In genomic region chr6:121334299-121335104, GRCh38 we compare ENCODE assay signal across 1 cellular context.
TF ChIP-seq lines count a peak whose summit lies in the region.

A gene with protein sequence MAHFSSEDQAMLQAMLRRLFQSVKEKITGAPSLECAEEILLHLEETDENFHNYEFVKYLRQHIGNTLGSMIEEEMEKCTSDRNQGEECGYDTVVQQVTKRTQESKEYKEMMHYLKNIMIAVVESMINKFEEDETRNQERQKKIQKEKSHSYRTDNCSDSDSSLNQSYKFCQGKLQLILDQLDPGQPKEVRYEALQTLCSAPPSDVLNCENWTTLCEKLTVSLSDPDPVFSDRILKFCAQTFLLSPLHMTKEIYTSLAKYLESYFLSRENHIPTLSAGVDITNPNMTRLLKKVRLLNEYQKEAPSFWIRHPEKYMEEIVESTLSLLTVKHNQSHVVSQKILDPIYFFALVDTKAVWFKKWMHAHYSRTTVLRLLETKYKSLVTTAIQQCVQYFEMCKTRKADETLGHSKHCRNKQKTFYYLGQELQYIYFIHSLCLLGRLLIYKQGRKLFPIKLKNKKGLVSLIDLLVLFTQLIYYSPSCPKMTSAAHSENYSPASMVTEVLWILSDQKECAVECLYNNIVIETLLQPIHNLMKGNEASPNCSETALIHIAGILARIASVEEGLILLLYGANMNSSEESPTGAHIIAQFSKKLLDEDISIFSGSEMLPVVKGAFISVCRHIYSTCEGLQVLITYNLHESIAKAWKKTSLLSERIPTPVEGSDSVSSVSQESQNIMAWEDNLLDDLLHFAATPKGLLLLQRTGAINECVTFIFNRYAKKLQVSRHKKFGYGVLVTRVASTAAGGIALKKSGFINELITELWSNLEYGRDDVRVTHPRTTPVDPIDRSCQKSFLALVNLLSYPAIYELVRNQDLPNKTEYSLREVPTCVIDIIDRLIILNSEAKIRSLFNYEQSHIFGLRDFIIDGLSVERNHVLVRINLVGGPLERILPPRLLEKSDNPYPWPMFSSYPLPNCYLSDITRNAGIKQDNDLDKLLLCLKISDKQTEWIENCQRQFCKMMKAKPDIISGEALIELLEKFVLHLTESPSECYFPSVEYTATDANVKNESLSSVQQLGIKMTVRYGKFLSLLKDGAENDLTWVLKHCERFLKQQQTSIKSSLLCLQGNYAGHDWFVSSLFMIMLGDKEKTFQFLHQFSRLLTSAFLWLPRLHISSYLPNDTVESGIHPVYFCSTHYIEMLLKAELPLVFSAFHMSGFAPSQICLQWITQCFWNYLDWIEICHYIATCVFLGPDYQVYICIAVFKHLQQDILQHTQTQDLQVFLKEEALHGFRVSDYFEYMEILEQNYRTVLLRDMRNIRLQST (minus strand): TSS chr6:121334480. CDS start chr6:121334430, 50 bp downstream.

TF ChIP-seq in HEK293, 187 proteins besides CTCF, POLR2A, EP300 and RAD21 (continued from another document and continues in another):
- TF ChIP-seq KLF10 (tag by site-specific recombination; IDR thresholded peaks at IDR 0.05) (no peak; the same call in none of the 2 replicates), ZNF214 (tag by site-specific recombination; IDR thresholded peaks at IDR 0.05; ENCODE audit: borderline replicate concordance) (no peak), ZNF510 (tag by site-specific recombination; IDR thresholded peaks at IDR 0.05; ENCODE audit: insufficient replicate concordance) (no peak), ZNF138 (tag by site-specific recombination; IDR thresholded peaks at IDR 0.05; ENCODE audit: borderline replicate concordance) (no peak), ZNF423 (tag by site-specific recombination; IDR thresholded peaks at IDR 0.05) (no peak; the same call in 1 of the 2 replicates), OVOL3 (tag by site-specific recombination; IDR thresholded peaks at IDR 0.05) (no peak), ZNF24 (tag by site-specific recombination; IDR thresholded peaks at IDR 0.05) (0 out of 2 replicates have a peak, but pooled peaks have one; percentile 48), ZNF157 (tag by site-specific recombination; IDR thresholded peaks at IDR 0.05) (no peak), SCRT2 (tag by site-specific recombination; IDR thresholded peaks at IDR 0.05) (peak; percentile 100), ZNF610 (tag by site-specific recombination; IDR thresholded peaks at IDR 0.05; ENCODE audit: borderline replicate concordance) (no peak), FEZF1 (tag by site-specific recombination; IDR thresholded peaks at IDR 0.05) (no peak), ZNF121 (tag by site-specific recombination; IDR thresholded peaks at IDR 0.05) (no peak), ZNF629 (tag by site-specific recombination; IDR thresholded peaks at IDR 0.05) (peak; percentile 98), INSM2 (tag by site-specific recombination; IDR thresholded peaks at IDR 0.05) (no peak), ZNF274 (IDR thresholded peaks at IDR 0.05; ENCODE audit: low read length) (no peak), ZNF274 (tag by site-specific recombination; IDR thresholded peaks at IDR 0.05; ENCODE audit: borderline replicate concordance) (no peak), ZNF776 (tag by site-specific recombination; IDR thresholded peaks at IDR 0.05; ENCODE audit: borderline replicate concordance) (no peak), REPIN1 (tag by site-specific recombination; IDR thresholded peaks at IDR 0.05; ENCODE audit: low read depth) (no peak), ZNF426 (tag by site-specific recombination; IDR thresholded peaks at IDR 0.05) (no peak), ZNF2 (tag by site-specific recombination; IDR thresholded peaks at IDR 0.05) (peak; percentile 69; the same call in 1 of the 2 replicates), ZFP41 (tag by site-specific recombination; IDR thresholded peaks at IDR 0.05; ENCODE audit: borderline replicate concordance) (no peak), GLI2 (tag by site-specific recombination; IDR thresholded peaks at IDR 0.05; ENCODE audit: borderline replicate concordance, low read depth) (no peak), RBAK (tag by site-specific recombination; IDR thresholded peaks at IDR 0.05) (no peak), ZFP69B (tag by site-specific recombination; IDR thresholded peaks at IDR 0.05) (no peak), ZBTB8A (tag by site-specific recombination; IDR thresholded peaks at IDR 0.05) (peak; percentile 62; the same call in 1 of the 2 replicates), ZNF670 (tag by site-specific recombination; IDR thresholded peaks at IDR 0.05; ENCODE audit: low read depth) (no peak), ZBTB20 (tag by site-specific recombination; IDR thresholded peaks at IDR 0.05) (no peak), ZNF48 (tag by site-specific recombination; IDR thresholded peaks at IDR 0.05) (no peak), GLI4 (tag by site-specific recombination; IDR thresholded peaks at IDR 0.05) (no peak), ZNF692 (tag by site-specific recombination; IDR thresholded peaks at IDR 0.05) (peak; percentile 41; the same call in 1 of the 2 replicates), ZNF416 (tag by site-specific recombination; IDR thresholded peaks at IDR 0.05) (no peak), ZSCAN16 (tag by site-specific recombination; IDR thresholded peaks at IDR 0.05) (no peak), ZNF560 (tag by site-specific recombination; IDR thresholded peaks at IDR 0.05; ENCODE audit: borderline replicate concordance) (no peak), ZNF394 (tag by site-specific recombination; IDR thresholded peaks at IDR 0.05; ENCODE audit: borderline replicate concordance) (peak; percentile 11; the same call in 1 of the 2 replicates), ZSCAN30 (tag by site-specific recombination; IDR thresholded peaks at IDR 0.05) (no peak), ZNF624 (tag by site-specific recombination; IDR thresholded peaks at IDR 0.05) (no peak), ZNF19 (tag by site-specific recombination; IDR thresholded peaks at IDR 0.05; ENCODE audit: low read depth) (no peak), ZBTB26 (tag by site-specific recombination; optimal IDR thresholded peaks at IDR 0.05) (peak; percentile 97), ZNF596 (tag by site-specific recombination; IDR thresholded peaks at IDR 0.05) (no peak), ZNF660 (tag by site-specific recombination; IDR thresholded peaks at IDR 0.05) (no peak), ZNF112 (tag by site-specific recombination; IDR thresholded peaks at IDR 0.05) (no peak), ZNF350 (tag by site-specific recombination; IDR thresholded peaks at IDR 0.05) (no peak), IKZF3 (tag by site-specific recombination; IDR thresholded peaks at IDR 0.05) (peak; percentile 82), ZEB2 (tag by site-specific recombination; IDR thresholded peaks at IDR 0.05) (0 out of 2 replicates have a peak, but pooled peaks have one; percentile 25), ZNF302 (tag by site-specific recombination; IDR thresholded peaks at IDR 0.05; ENCODE audit: low read depth) (no peak), ZNF768 (tag by site-specific recombination; IDR thresholded peaks at IDR 0.05) (no peak), ZNF473 (tag by site-specific recombination; IDR thresholded peaks at IDR 0.05) (no peak), YY2 (tag by site-specific recombination; IDR thresholded peaks at IDR 0.05) (no peak), ZNF549 (tag by site-specific recombination; IDR thresholded peaks at IDR 0.05) (no peak), ZNF658 (tag by site-specific recombination; IDR thresholded peaks at IDR 0.05) (no peak), ZNF513 (tag by site-specific recombination; IDR thresholded peaks at IDR 0.05) (no peak)
- TF ChIP-seq, protein P1, sequence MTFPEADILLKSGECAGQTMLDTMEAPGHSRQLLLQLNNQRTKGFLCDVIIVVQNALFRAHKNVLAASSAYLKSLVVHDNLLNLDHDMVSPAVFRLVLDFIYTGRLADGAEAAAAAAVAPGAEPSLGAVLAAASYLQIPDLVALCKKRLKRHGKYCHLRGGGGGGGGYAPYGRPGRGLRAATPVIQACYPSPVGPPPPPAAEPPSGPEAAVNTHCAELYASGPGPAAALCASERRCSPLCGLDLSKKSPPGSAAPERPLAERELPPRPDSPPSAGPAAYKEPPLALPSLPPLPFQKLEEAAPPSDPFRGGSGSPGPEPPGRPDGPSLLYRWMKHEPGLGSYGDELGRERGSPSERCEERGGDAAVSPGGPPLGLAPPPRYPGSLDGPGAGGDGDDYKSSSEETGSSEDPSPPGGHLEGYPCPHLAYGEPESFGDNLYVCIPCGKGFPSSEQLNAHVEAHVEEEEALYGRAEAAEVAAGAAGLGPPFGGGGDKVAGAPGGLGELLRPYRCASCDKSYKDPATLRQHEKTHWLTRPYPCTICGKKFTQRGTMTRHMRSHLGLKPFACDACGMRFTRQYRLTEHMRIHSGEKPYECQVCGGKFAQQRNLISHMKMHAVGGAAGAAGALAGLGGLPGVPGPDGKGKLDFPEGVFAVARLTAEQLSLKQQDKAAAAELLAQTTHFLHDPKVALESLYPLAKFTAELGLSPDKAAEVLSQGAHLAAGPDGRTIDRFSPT (tag by site-specific recombination; IDR thresholded peaks at IDR 0.05): no peak
- TF ChIP-seq, protein P2, sequence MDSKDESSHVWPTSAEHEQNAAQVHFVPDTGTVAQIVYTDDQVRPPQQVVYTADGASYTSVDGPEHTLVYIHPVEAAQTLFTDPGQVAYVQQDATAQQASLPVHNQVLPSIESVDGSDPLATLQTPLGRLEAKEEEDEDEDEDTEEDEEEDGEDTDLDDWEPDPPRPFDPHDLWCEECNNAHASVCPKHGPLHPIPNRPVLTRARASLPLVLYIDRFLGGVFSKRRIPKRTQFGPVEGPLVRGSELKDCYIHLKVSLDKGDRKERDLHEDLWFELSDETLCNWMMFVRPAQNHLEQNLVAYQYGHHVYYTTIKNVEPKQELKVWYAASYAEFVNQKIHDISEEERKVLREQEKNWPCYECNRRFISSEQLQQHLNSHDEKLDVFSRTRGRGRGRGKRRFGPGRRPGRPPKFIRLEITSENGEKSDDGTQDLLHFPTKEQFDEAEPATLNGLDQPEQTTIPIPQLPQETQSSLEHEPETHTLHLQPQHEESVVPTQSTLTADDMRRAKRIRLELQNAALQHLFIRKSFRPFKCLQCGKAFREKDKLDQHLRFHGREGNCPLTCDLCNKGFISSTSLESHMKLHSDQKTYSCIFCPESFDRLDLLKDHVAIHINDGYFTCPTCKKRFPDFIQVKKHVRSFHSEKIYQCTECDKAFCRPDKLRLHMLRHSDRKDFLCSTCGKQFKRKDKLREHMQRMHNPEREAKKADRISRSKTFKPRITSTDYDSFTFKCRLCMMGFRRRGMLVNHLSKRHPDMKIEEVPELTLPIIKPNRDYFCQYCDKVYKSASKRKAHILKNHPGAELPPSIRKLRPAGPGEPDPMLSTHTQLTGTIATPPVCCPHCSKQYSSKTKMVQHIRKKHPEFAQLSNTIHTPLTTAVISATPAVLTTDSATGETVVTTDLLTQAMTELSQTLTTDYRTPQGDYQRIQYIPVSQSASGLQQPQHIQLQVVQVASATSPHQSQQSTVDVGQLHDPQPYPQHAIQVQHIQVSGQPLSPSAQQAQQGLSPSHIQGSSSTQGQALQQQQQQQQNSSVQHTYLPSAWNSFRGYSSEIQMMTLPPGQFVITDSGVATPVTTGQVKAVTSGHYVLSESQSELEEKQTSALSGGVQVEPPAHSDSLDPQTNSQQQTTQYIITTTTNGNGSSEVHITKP (tag by site-specific recombination; IDR thresholded peaks at IDR 0.05): peak; percentile 53
- TF ChIP-seq, protein P3, sequence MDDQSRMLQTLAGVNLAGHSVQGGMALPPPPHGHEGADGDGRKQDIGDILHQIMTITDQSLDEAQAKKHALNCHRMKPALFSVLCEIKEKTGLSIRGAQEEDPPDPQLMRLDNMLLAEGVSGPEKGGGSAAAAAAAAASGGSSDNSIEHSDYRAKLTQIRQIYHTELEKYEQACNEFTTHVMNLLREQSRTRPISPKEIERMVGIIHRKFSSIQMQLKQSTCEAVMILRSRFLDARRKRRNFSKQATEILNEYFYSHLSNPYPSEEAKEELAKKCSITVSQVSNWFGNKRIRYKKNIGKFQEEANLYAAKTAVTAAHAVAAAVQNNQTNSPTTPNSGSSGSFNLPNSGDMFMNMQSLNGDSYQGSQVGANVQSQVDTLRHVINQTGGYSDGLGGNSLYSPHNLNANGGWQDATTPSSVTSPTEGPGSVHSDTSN (CRISPR knock-in tag; IDR thresholded peaks at IDR 0.05): 0 out of 2 replicates have a peak, but pooled peaks have one; percentile 76
